Comparison of ENCODE assay signal across 28 cellular contexts in genomic region chr3:51937611-51938450, GRCh38. TPM values are rescaled to one million over a fixed set of nuclear protein-coding genes. Genes with fewer than 3 reads are reported as not detected.
DNase-seq lines count a peak whose midpoint lies in the region; ATAC-seq and TF ChIP-seq lines count a peak whose summit lies in the region.
"Had no signal": no experiment of that assay in that cellular context is flagged by ENCODE, and none has a peak within 500 bp of the region (broad histone marks: within the 10 kb centered on the region; RNA-seq: fewer than 3 reads in every experiment).

No MANE protein-coding gene starts in this region.

- POLR2A ChIA-PET in RWPE1 (lab: Yijun Ruan, JAX; ENCODE audit: low non-redundant PET) = no interaction called here

- ATAC-seq in HG03432 (IDR thresholded peaks at IDR 0.05; ENCODE audit: unreplicated experiment) = no peak
- ATAC-seq: activated CD4-positive, alpha-beta T cell treated with anti-CD3 and anti-CD28 coated beads for 36 hours; naive thymus-derived CD4-positive, alpha-beta T cell; sciatic nerve had no signal

- CTCF ChIA-PET in RWPE1 (lab: Yijun Ruan, JAX) = no interaction called here

- H3K4me3 ChIP-seq in brain microvascular endothelial cell (ENCODE audit: low read depth, low read length) = no peak overlapping the region
- H3K4me3 ChIP-seq: BLaER1, esophagus muscularis mucosa had no signal

- no peaks in the 10 kb centered on the region for H3K27me3 ChIP-seq in brain microvascular endothelial cell (replicated peaks)
- H3K27me3 ChIP-seq: BLaER1, esophagus muscularis mucosa had no signal

- no peaks in the 10 kb centered on the region for H3K27me3 Mint-ChIP-seq in activated naive CD8-positive, alpha-beta T cell
- H3K27me3 Mint-ChIP-seq in activated naive CD8-positive, alpha-beta T cell treated with anti-CD3 and anti-CD28 coated beads for 36 hours = no peaks in the 10 kb centered on the region
- H3K27me3 Mint-ChIP-seq in neural crest cell (ENCODE audit: low read depth) (no peaks in the 10 kb centered on the region), type B pancreatic cell (no peaks in the 10 kb centered on the region)
- H3K27me3 Mint-ChIP-seq: activated CD4-positive, alpha-beta T cell treated with anti-CD3 and anti-CD28 coated beads for 36 hours; naive thymus-derived CD4-positive, alpha-beta T cell had no signal

- H3K4me1 Mint-ChIP-seq in activated naive CD8-positive, alpha-beta T cell (ENCODE audit: low read depth) = peaks cover 24% of the 10 kb centered on the region
- peaks cover 24% of the 10 kb centered on the region for H3K4me1 Mint-ChIP-seq in activated naive CD8-positive, alpha-beta T cell treated with anti-CD3 and anti-CD28 coated beads for 36 hours
- H3K4me1 Mint-ChIP-seq in neural crest cell (peaks cover 28% of the 10 kb centered on the region), type B pancreatic cell (ENCODE audit: unreplicated experiment) (peaks cover 17% of the 10 kb centered on the region)

- no peak for TF ChIP-seq CTCF in RWPE1 (conservative IDR thresholded peaks at IDR 0.05; ENCODE audit: low read depth)
- no peak for TF ChIP-seq CTCF in neural crest cell (conservative IDR thresholded peaks at IDR 0.05)
- no peak for TF ChIP-seq CTCF in type B pancreatic cell (conservative IDR thresholded peaks at IDR 0.05)
- TF ChIP-seq CTCF in brain microvascular endothelial cell (IDR thresholded peaks at IDR 0.05; ENCODE audit: low read depth, low read length, missing control alignments) = no peak

- peaks cover 4% of the 10 kb centered on the region for H3K36me3 Mint-ChIP-seq in activated naive CD8-positive, alpha-beta T cell
- peaks cover 31% of the 10 kb centered on the region for H3K36me3 Mint-ChIP-seq in activated naive CD8-positive, alpha-beta T cell treated with anti-CD3 and anti-CD28 coated beads for 36 hours
- H3K36me3 Mint-ChIP-seq in neural crest cell (ENCODE audit: low read depth) (no peaks in the 10 kb centered on the region), type B pancreatic cell (no peaks in the 10 kb centered on the region)

- H3K9me3 Mint-ChIP-seq in activated naive CD8-positive, alpha-beta T cell (ENCODE audit: low read depth) = no peaks in the 10 kb centered on the region
- H3K9me3 Mint-ChIP-seq in activated naive CD8-positive, alpha-beta T cell treated with anti-CD3 and anti-CD28 coated beads for 36 hours = no peaks in the 10 kb centered on the region
- H3K9me3 Mint-ChIP-seq in neural crest cell (no peaks in the 10 kb centered on the region), type B pancreatic cell (no peaks in the 10 kb centered on the region)
- H3K9me3 Mint-ChIP-seq: naive thymus-derived CD4-positive, alpha-beta T cell; T-helper 1 cell treated with Interleukin-12 subunit alpha and Interleukin-12 subunit beta and Interleukin-4 antibody, amounts not matched to agents 30 μg/mL and 1 μg/mL, for 36 hours had no signal

- H3K36me3 ChIP-seq in brain microvascular endothelial cell (replicated peaks) = peaks cover 38% of the 10 kb centered on the region

- H3K27ac Mint-ChIP-seq in activated naive CD8-positive, alpha-beta T cell = peak overlapping the region; percentile 22
- no peak overlapping the region for H3K27ac Mint-ChIP-seq in activated naive CD8-positive, alpha-beta T cell treated with anti-CD3 and anti-CD28 coated beads for 36 hours
- H3K27ac Mint-ChIP-seq in neural crest cell (ENCODE audit: unreplicated experiment) (no peak overlapping the region), type B pancreatic cell (no peak overlapping the region)
- H3K27ac Mint-ChIP-seq: activated CD4-positive, alpha-beta T cell treated with anti-CD3 and anti-CD28 coated beads for 36 hours; T-helper 1 cell treated with Interleukin-12 subunit alpha and Interleukin-12 subunit beta and Interleukin-4 antibody, amounts not matched to agents 30 μg/mL and 1 μg/mL, for 36 hours had no signal

- H3K27ac ChIP-seq in RWPE1 = peak overlapping the region; percentile 22
- H3K27ac ChIP-seq in brain microvascular endothelial cell = no peak overlapping the region
- H3K27ac ChIP-seq: BLaER1, esophagus muscularis mucosa had no signal

- no peak for DNase-seq in activated naive CD8-positive, alpha-beta T cell treated with anti-CD3 and anti-CD28 coated beads for 36 hours
- no peak for DNase-seq in RWPE1 (ENCODE audit: low spot score)
- no peak for DNase-seq in neural crest cell (ENCODE audit: low read depth, low spot score)
- DNase-seq in type B pancreatic cell (ENCODE audit: extremely low spot score, unreplicated experiment) = peak; percentile 62
- no peak for DNase-seq in NCI-H1436 treated with DMSO at 0.1 percent for 48 hours (lab: John Stamatoyannopoulos, UW)
- DNase-seq in brain microvascular endothelial cell = no peak
- DNase-seq: ACHN; activated CD4-positive, alpha-beta T cell treated with anti-CD3 and anti-CD28 coated beads for 36 hours; activated effector memory CD4-positive, alpha-beta T cell treated with Interleukin-2 at 50 U/mL for 16 hours; amygdala; COR-L47; cortex of kidney; DMS79 treated with DMSO at 0.1 percent for 48 hours; foreskin melanocyte; naive thymus-derived CD4-positive, alpha-beta T cell; NCI-H1092; NCI-H1930; NCI-H2227 treated with DMSO at 0.1 percent for 48 hours; stimulated activated CD4-positive, alpha-beta T cell treated with anti-CD3 and anti-CD28 coated beads, Interleukin-15, amount 100 ng/mL, for 24 hours; substantia nigra had no signal

- in situ Hi-C loops in brain microvascular endothelial cell (cut with HindIII; ENCODE audit: low pct_ligation_motif_present, low sequenced_read_pairs) = no loop called here

- no peak overlapping the region for H3K4me3 Mint-ChIP-seq in activated naive CD8-positive, alpha-beta T cell
- no peak overlapping the region for H3K4me3 Mint-ChIP-seq in activated naive CD8-positive, alpha-beta T cell treated with anti-CD3 and anti-CD28 coated beads for 36 hours
- H3K4me3 Mint-ChIP-seq in neural crest cell (peak overlapping the region; percentile 55), type B pancreatic cell (no peak overlapping the region)
- H3K4me3 Mint-ChIP-seq: activated CD4-positive, alpha-beta T cell treated with anti-CD3 and anti-CD28 coated beads for 36 hours; T-helper 1 cell treated with Interleukin-12 subunit alpha and Interleukin-12 subunit beta and Interleukin-4 antibody, amounts not matched to agents 30 μg/mL and 1 μg/mL, for 36 hours had no signal

RNA-seq across cellular contexts. Expression of gene RRP9, which starts 3.9 kb away (rescaled TPM):
- total RNA-seq in activated naive CD8-positive, alpha-beta T cell treated with anti-CD3 and anti-CD28 coated beads for 36 hours = 10 to 100 TPM; 74.0 to 83.0 TPM
- 37.9 and 40.1 TPM in 2 replicates for total RNA-seq in neural crest cell
- total RNA-seq in type B pancreatic cell (ENCODE audit: low replicate concordance) = 22.7 and 30.0 TPM in 2 replicates

RNA-seq across cellular contexts. Expression of gene PARP3, which starts 4.3 kb away (rescaled TPM):
- 10 to 100 TPM; 13.9 to 15.6 TPM for total RNA-seq in activated naive CD8-positive, alpha-beta T cell treated with anti-CD3 and anti-CD28 coated beads for 36 hours
- total RNA-seq in neural crest cell (4.3 and 4.6 TPM in 2 replicates), type B pancreatic cell (ENCODE audit: low replicate concordance) (4.2 and 6.6 TPM in 2 replicates)

RNA-seq across cellular contexts. Expression of gene GPR62, which starts 17.4 kb away (rescaled TPM):
- not detected for total RNA-seq in activated naive CD8-positive, alpha-beta T cell treated with anti-CD3 and anti-CD28 coated beads for 36 hours
- 0.18 and 0.23 TPM in 2 replicates for total RNA-seq in neural crest cell
- 0.17 TPM in 1 of 2 replicates, not detected in the other for total RNA-seq in type B pancreatic cell (ENCODE audit: low replicate concordance)
- total RNA-seq: activated CD4-positive, alpha-beta T cell treated with anti-CD3 and anti-CD28 coated beads for 36 hours; LHCN-M2; naive thymus-derived CD4-positive, alpha-beta T cell; SK-MEL-5 had no signal

RNA-seq across cellular contexts. Expression of gene PCBP4, which starts 29.4 kb away (rescaled TPM):
- total RNA-seq in activated naive CD8-positive, alpha-beta T cell treated with anti-CD3 and anti-CD28 coated beads for 36 hours = 1 to 10 TPM; 4.5 to 5.6 TPM
- total RNA-seq in neural crest cell (228 and 235 TPM in 2 replicates), type B pancreatic cell (ENCODE audit: low replicate concordance) (74.8 and 91.9 TPM in 2 replicates)

RNA-seq across cellular contexts. Expression of gene IQCF1, which starts 34.7 kb away (rescaled TPM):
- total RNA-seq in activated naive CD8-positive, alpha-beta T cell treated with anti-CD3 and anti-CD28 coated beads for 36 hours = not detected
- total RNA-seq in neural crest cell (not detected in 2 replicates), type B pancreatic cell (ENCODE audit: low replicate concordance) (not detected in 2 replicates)
- total RNA-seq: activated CD4-positive, alpha-beta T cell treated with anti-CD3 and anti-CD28 coated beads for 36 hours; esophagus muscularis mucosa; LHCN-M2; naive thymus-derived CD4-positive, alpha-beta T cell; sciatic nerve; SK-MEL-5 had no signal
